Comparison of ENCODE assay signal across 11 cellular contexts in genomic region chr10:42836771-42837468, GRCh38. TPM values are rescaled to one million over a fixed set of nuclear protein-coding genes. Genes with fewer than 3 reads are reported as not detected.
A peak's percentile ranks its signal among the peaks of the same experiment; 100 is the strongest.
DNase-seq lines count a peak whose midpoint lies in the region; ATAC-seq lines count a peak whose summit lies in the region.
"Had no signal": no experiment of that assay in that cellular context is flagged by ENCODE, and none has a peak within 500 bp of the region (broad histone marks: within the 10 kb centered on the region; RNA-seq: fewer than 3 reads in every experiment).

No MANE protein-coding gene starts in this region.

- DNase-seq in activated CD4-positive, alpha-beta T cell treated with anti-CD3 and anti-CD28 coated beads, Interleukin-2, amount 10 ng/mL, durations not matched to agents 7 days and 5 days: no peak
- DNase-seq in activated CD4-positive, alpha-beta T cell treated with anti-CD3 and anti-CD28 coated beads for 48 hours: no peak
- DNase-seq in astrocyte of the hippocampus (ENCODE audit: low read depth, low spot score): peak; percentile 63
- DNase-seq in activated CD8-positive, alpha-beta memory T cell treated with anti-CD3 and anti-CD28 coated beads, Interleukin-2, amount 50 U/mL, for 48 hours: no peak
- DNase-seq: CD8-positive, alpha-beta T cell; NCI-H2081; uterus had no signal

- no peak overlapping the region for H3K27ac Mint-ChIP-seq in activated CD4-positive, alpha-beta T cell treated with anti-CD3 and anti-CD28 coated beads, Interleukin-2, amount 10 ng/mL, durations not matched to agents 7 days and 5 days
- H3K27ac Mint-ChIP-seq: CD8-positive, alpha-beta T cell had no signal

- H3K4me3 ChIP-seq in iPS-18a (ENCODE audit: low read length) (peak overlapping the region; percentile 55), thymus (ENCODE audit: low read length) (peak overlapping the region; percentile 6)
- H3K4me3 ChIP-seq: uterus had no signal

- POLR2A ChIA-PET in activated CD4-positive, alpha-beta T cell treated with anti-CD3 and anti-CD28 coated beads, Interleukin-2, amount 10 ng/mL, durations not matched to agents 7 days and 5 days (lab: Charles Lee): interaction anchor here (0.6 kb wide), 1 partner anchor 44 kb away, joined by 3 read pairs; no protein-coding TSS in a partner anchor

- H3K9ac ChIP-seq in iPS-18a (ENCODE audit: low read length): no peak overlapping the region

- H3K4me1 ChIP-seq in iPS-18a (ENCODE audit: control insufficient read depth, low read depth, low read length) (no peaks in the 10 kb centered on the region), thymus (ENCODE audit: control insufficient read depth, insufficient read depth, low read length) (no peaks in the 10 kb centered on the region)
- H3K4me1 ChIP-seq: uterus had no signal

- 4% methylated on average over 60 of the region's 60 CpGs for WGBS in thymus

- H3K36me3 Mint-ChIP-seq in activated CD4-positive, alpha-beta T cell treated with anti-CD3 and anti-CD28 coated beads, Interleukin-2, amount 10 ng/mL, durations not matched to agents 7 days and 5 days (ENCODE audit: low read depth): peaks cover 2% of the 10 kb centered on the region

- H3K36me3 ChIP-seq in iPS-18a (ENCODE audit: control insufficient read depth, low read depth, low read length): peaks cover 2% of the 10 kb centered on the region
- H3K36me3 ChIP-seq in thymus (ENCODE audit: control insufficient read depth, insufficient read depth): peaks cover 5% of the 10 kb centered on the region
- H3K36me3 ChIP-seq: uterus had no signal

- H3K9me3 ChIP-seq in iPS-18a (ENCODE audit: control insufficient read depth, low read depth, low read length) (no peaks in the 10 kb centered on the region), thymus (ENCODE audit: control insufficient read depth) (no peaks in the 10 kb centered on the region)
- H3K9me3 ChIP-seq: uterus had no signal

- CTCF ChIA-PET in activated CD4-positive, alpha-beta T cell treated with anti-CD3 and anti-CD28 coated beads, Interleukin-2, amount 10 ng/mL, durations not matched to agents 7 days and 5 days (lab: Charles Lee): no interaction called here

- H3K27ac ChIP-seq in iPS-18a (ENCODE audit: low read length): no peak overlapping the region
- H3K27ac ChIP-seq in thymus (ENCODE audit: low read depth): no peak overlapping the region
- H3K27ac ChIP-seq: uterus had no signal

- no peaks in the 10 kb centered on the region for H3K9me3 Mint-ChIP-seq in activated CD4-positive, alpha-beta T cell treated with anti-CD3 and anti-CD28 coated beads, Interleukin-2, amount 10 ng/mL, durations not matched to agents 7 days and 5 days
- H3K9me3 Mint-ChIP-seq: CD8-positive, alpha-beta T cell had no signal

- H3K4me3 Mint-ChIP-seq in activated CD4-positive, alpha-beta T cell treated with anti-CD3 and anti-CD28 coated beads, Interleukin-2, amount 10 ng/mL, durations not matched to agents 7 days and 5 days: peak overlapping the region; percentile 27
- H3K4me3 Mint-ChIP-seq: CD8-positive, alpha-beta T cell had no signal

- peaks cover 10% of the 10 kb centered on the region for H3K27me3 ChIP-seq in iPS-18a (ENCODE audit: control insufficient read depth, insufficient read depth, low read length)
- no peaks in the 10 kb centered on the region for H3K27me3 ChIP-seq in thymus (ENCODE audit: control insufficient read depth, insufficient read depth)

- ATAC-seq in HG02884 (IDR thresholded peaks at IDR 0.05; ENCODE audit: unreplicated experiment) (no peak), GM18867 (IDR thresholded peaks at IDR 0.05; ENCODE audit: unreplicated experiment) (no peak)
- ATAC-seq: CD8-positive, alpha-beta T cell had no signal

- H3K4me1 Mint-ChIP-seq in activated CD4-positive, alpha-beta T cell treated with anti-CD3 and anti-CD28 coated beads, Interleukin-2, amount 10 ng/mL, durations not matched to agents 7 days and 5 days: peaks cover 4% of the 10 kb centered on the region

- peaks cover 21% of the 10 kb centered on the region for H3K27me3 Mint-ChIP-seq in activated CD4-positive, alpha-beta T cell treated with anti-CD3 and anti-CD28 coated beads, Interleukin-2, amount 10 ng/mL, durations not matched to agents 7 days and 5 days

RNA-seq across cellular contexts. Expression of gene BMS1, which starts 54.3 kb away (rescaled TPM):
- total RNA-seq in activated CD4-positive, alpha-beta T cell treated with anti-CD3 and anti-CD28 coated beads, Interleukin-2, amount 10 ng/mL, durations not matched to agents 7 days and 5 days: 10 to 100 TPM; 15.9 to 16.2 TPM
- polyA plus RNA-seq in thymus: 10.1 TPM
